Comparison of ENCODE assay signal across 14 cellular contexts in the genomic region with DNA sequence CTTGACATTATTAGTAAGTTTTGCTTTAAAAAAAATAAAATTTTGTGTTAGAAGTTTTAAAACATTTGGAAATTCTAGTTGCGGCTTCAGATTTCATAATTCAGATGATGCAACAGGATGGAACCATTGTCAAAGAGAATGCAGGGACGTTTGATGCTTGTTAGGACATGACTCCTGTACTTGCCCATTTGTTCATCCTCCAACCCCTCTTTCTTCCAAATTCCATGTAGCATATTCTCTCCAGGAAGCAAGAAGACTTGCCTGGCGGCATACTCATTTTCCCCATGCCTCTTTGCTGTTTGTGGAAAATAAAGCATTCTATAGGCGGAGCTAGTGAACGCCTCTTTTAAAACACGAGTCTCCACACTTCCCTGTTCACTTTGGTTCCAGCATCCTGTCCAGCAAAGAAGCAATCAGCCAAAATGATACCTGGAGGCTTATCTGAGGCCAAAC. TPM values are rescaled to one million over a fixed set of nuclear protein-coding genes. Genes with fewer than 3 reads are reported as not detected.
DNase-seq lines count a peak whose midpoint lies in the region; ATAC-seq and TF ChIP-seq lines count a peak whose summit lies in the region.
"Had no signal": no experiment of that assay in that cellular context is flagged by ENCODE, and none has a peak within 500 bp of the region (broad histone marks: within the 10 kb centered on the region; RNA-seq: fewer than 3 reads in every experiment).

A gene with protein sequence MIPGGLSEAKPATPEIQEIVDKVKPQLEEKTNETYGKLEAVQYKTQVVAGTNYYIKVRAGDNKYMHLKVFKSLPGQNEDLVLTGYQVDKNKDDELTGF (plus strand): TSS at position 378 of the 453 bp plus-strand sequence. CDS start 45 bp downstream, at position 423.

- H3K4me1 ChIP-seq in gastroesophageal sphincter, result no peaks in the 10 kb centered on the region

- no peaks in the 10 kb centered on the region for H3K27me3 ChIP-seq in gastroesophageal sphincter

- WGBS in gastroesophageal sphincter (ENCODE audit: low coverage in 1 of 2), 2 donors, result 42 to 55% methylated on average over 2 to 6 of the region's 6 CpGs

- H3K27ac ChIP-seq in skin epidermis (peak within 1 kb of the TSS in 16 of 21 experiments; percentile 2 to 74 (median 34)), gastroesophageal sphincter (no peak within 1 kb of the TSS)
- H3K27ac ChIP-seq: WERI-Rb-1 had no signal

- TF ChIP-seq POLR2A in gastroesophageal sphincter (IDR thresholded peaks at IDR 0.05), result no peak

- no peak for TF ChIP-seq EP300 in gastroesophageal sphincter (IDR thresholded peaks at IDR 0.05)

- H3K4me3 ChIP-seq in fibroblast of the aortic adventitia (ENCODE audit: low read depth, low read length) (peak within 1 kb of the TSS; percentile 37), skin epidermis (peak within 1 kb of the TSS; percentile 1 to 30 (median 11)), gastroesophageal sphincter (no peak within 1 kb of the TSS)

- DNase-seq in HCEC 1CT (peak; percentile 1), SKM-1 treated with dmso at 0.1 percent for 144 hours (lab: John Stamatoyannopoulos, UW; ENCODE audit: unreplicated experiment) (peak; percentile 77), fibroblast of the aortic adventitia (ENCODE audit: low read depth) (peak; percentile 44), NCI-H748 (lab: John Stamatoyannopoulos, UW; ENCODE audit: unreplicated experiment) (no peak), HUDEP-2 (lab: John Stamatoyannopoulos, UW; ENCODE audit: unreplicated experiment in 76 of 76) (no peak)
- DNase-seq: CD4-positive, alpha-beta memory T cell; foreskin melanocyte; mesendoderm; NCI-H1436 treated with DMSO at 0.1 percent for 48 hours; WERI-Rb-1 had no signal

- TF ChIP-seq CTCF in fibroblast of the aortic adventitia (IDR thresholded peaks at IDR 0.05; ENCODE audit: insufficient read depth, low read length), result no peak
- no peak for TF ChIP-seq CTCF in gastroesophageal sphincter (IDR thresholded peaks at IDR 0.05)

- no peaks in the 10 kb centered on the region for H3K9me3 ChIP-seq in gastroesophageal sphincter

- H3K36me3 ChIP-seq in gastroesophageal sphincter, result no peaks in the 10 kb centered on the region
- H3K36me3 ChIP-seq: WERI-Rb-1 had no signal

- ATAC-seq in GM19455 (IDR thresholded peaks at IDR 0.05; ENCODE audit: unreplicated experiment) (no peak), gastroesophageal sphincter (no peak)

RNA-seq across cellular contexts. Expression of the gene that starts here (rescaled TPM):
- total RNA-seq in fibroblast of the aortic adventitia (ENCODE audit: low replicate concordance), result 2.5 and 15.2 TPM in 2 replicates
- total RNA-seq in gastroesophageal sphincter, result 10 to 100 TPM in 1 of 4 donors, 1 to 10 TPM in 2, under 1 TPM in 1; 0.69 to 95.6 (median 5.3) TPM
- total RNA-seq: activated T-helper 2 cell treated with anti-CD3 and anti-CD28 coated beads, Interferon-gamma antibody, Interleukin-2, Interleukin-4, amounts not matched to agents 10 μg/mL and 5 μg/mL and 100 μg/mL, durations not matched to agents 14 hours and 24 hours and 36 hours had no signal

Comparison
In these comparisons a context has a peak if more than half of its experiments do, and no peak if none do; other contexts are left out.
1. DNase-seq: peak in HCEC 1CT (single experiment), SKM-1 treated with dmso at 0.1 percent for 144 hours (single experiment) and fibroblast of the aortic adventitia (single experiment); none in NCI-H748 (single experiment) and HUDEP-2 (0 of 76).
2. H3K4me3 ChIP-seq: peak in fibroblast of the aortic adventitia (single experiment) and skin epidermis (7 of 7); none in gastroesophageal sphincter (0 of 2).
3. H3K27ac ChIP-seq: peak in skin epidermis (16 of 21); none in gastroesophageal sphincter (0 of 4).